9 cellular contexts compared by ENCODE assay signal in genomic region chr16:75267631-75268264, GRCh38. TPM values are rescaled to one million over a fixed set of nuclear protein-coding genes. Genes with fewer than 3 reads are reported as not detected.
DNase-seq lines count a peak whose midpoint lies in the region; ATAC-seq and TF ChIP-seq lines count a peak whose summit lies in the region.
"Had no signal": no experiment of that assay in that cellular context is flagged by ENCODE, and none has a peak within 500 bp of the region (broad histone marks: within the 10 kb centered on the region; RNA-seq: fewer than 3 reads in every experiment).

No MANE protein-coding gene starts in this region.

- no peak for TF ChIP-seq CTCF in coronary artery (IDR thresholded peaks at IDR 0.05)

- H3K4me3 ChIP-seq in coronary artery: no peak overlapping the region

- DNase-seq in GM03348 (ENCODE audit: low spot score) (peak; percentile 51), NCI-H446 (lab: John Stamatoyannopoulos, UW) (peak; percentile 55 to 88), coronary artery (ENCODE audit: low spot score) (peak; percentile 77), occipital lobe (lab: John Stamatoyannopoulos, UW) (peak; percentile 43), hepatic stellate cell (ENCODE audit: low spot score) (no peak), SK-N-DZ (ENCODE audit: low spot score) (no peak), NCI-H1930 (lab: John Stamatoyannopoulos, UW) (no peak)

- H3K27ac ChIP-seq in coronary artery: peak overlapping the region in 1 of 2 donors; percentile 50

- no peak for ATAC-seq in HG02852 (IDR thresholded peaks at IDR 0.05; ENCODE audit: unreplicated experiment)

RNA-seq across cellular contexts. Expression of gene BCAR1, which starts 16.3 kb away (rescaled TPM):
- total RNA-seq in occipital lobe: 15.4 TPM
- 38.2 and 42.1 TPM in 2 replicates for polyA plus RNA-seq in SK-N-DZ (2014; cell fraction: cytosol; rRNA removed)
- polyA plus RNA-seq in SK-N-DZ (2014; cell fraction: nucleus; rRNA removed): 33.6 and 40.5 TPM in 2 replicates

RNA-seq across cellular contexts. Expression of gene CTRB1, which starts 49.0 kb away (rescaled TPM):
- not detected for total RNA-seq in occipital lobe
- not detected in 2 replicates for polyA plus RNA-seq in SK-N-DZ (2014; cell fraction: cytosol; rRNA removed)
- not detected in 2 replicates for polyA plus RNA-seq in SK-N-DZ (2014; cell fraction: nucleus; rRNA removed)
- total RNA-seq: dermis microvascular lymphatic vessel endothelial cell had no signal

Comparison
In these comparisons a context has a peak if more than half of its experiments do, and no peak if none do; other contexts are left out.
1. DNase-seq: peak in GM03348 (single experiment), NCI-H446 (2 of 2), coronary artery (single experiment) and occipital lobe (single experiment); none in hepatic stellate cell (single experiment), SK-N-DZ (single experiment) and NCI-H1930 (0 of 2).